10 cellular contexts compared by ENCODE assay signal in the genomic region with DNA sequence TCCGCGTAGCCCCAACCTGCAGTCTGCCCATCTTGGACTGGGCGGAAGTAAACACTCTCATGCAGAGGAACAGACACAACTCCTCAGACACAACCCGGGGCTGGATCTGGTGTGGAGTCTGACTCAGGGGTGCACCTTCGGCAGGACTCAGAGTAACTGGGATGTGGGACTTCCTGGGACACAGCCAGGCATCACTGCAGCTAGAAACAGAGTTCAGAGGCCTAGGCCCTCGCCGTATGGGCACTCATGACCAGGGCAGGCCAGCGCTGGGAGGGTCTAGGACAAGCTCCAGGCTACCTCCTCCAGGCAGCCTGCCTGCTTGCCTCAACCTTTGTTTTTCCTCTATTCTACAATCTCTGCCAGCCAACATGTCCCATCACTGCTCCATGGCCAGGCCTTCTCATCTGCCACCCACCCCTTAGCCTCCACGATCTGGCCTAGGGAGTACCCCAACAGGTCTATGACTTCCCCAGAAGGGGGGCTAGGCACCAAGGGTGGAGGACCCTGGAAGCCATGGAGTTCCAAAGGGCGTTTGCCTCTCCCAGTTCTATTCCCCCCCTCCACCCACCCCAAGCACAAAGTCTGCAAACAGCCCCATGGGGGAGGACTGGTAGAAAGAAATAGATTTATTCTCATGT.
"Had no signal": no experiment of that assay in that cellular context is flagged by ENCODE, and none has a peak within 500 bp of the region (broad histone marks: within the 10 kb centered on the region; RNA-seq: fewer than 3 reads in every experiment).

No MANE protein-coding gene starts in this region.

- DNase-seq: activated CD4-positive, alpha-beta T cell treated with anti-CD3 and anti-CD28 coated beads for 48 hours; activated CD8-positive, alpha-beta memory T cell treated with anti-CD3 and anti-CD28 coated beads, Interleukin-2, amount 50 U/mL, for 48 hours; activated naive CD4-positive, alpha-beta T cell; effector memory CD4-positive, alpha-beta T cell; foreskin melanocyte; lower lobe of right lung; stimulated activated naive B cell treated with anti-CD40 and anti-IgM and Interleukin-4, amounts not matched to agents 10 μg/mL and 1 μg/mL and 100 μg/mL, for 72 hours had no signal

- H3K4me3 ChIP-seq: lower lobe of right lung, pancreas had no signal

- H3K27ac ChIP-seq: epithelial cell of prostate, lower lobe of right lung, pancreas had no signal

- ATAC-seq: lower lobe of right lung; pancreas; stimulated activated naive B cell treated with anti-CD40 and anti-IgM and Interleukin-4, amounts not matched to agents 10 μg/mL and 1 μg/mL and 100 μg/mL, for 72 hours; WTC11 had no signal
